8 cellular contexts compared by ENCODE assay signal in genomic region chr16:2151188-2152091, GRCh38. TPM values are rescaled to one million over a fixed set of nuclear protein-coding genes. Genes with fewer than 3 reads are reported as not detected.
DNase-seq lines count a peak whose midpoint lies in the region; ATAC-seq and TF ChIP-seq lines count a peak whose summit lies in the region.

No MANE protein-coding gene starts in this region.

- H3K4me3 ChIP-seq in naive thymus-derived CD4-positive, alpha-beta T cell (ENCODE audit: low read length): no peak overlapping the region

- H3K9me3 Mint-ChIP-seq in Calu3 (ENCODE audit: low read depth, unreplicated experiment) (no peaks in the 10 kb centered on the region), IgD-negative memory B cell (no peaks in the 10 kb centered on the region)
- H3K9me3 Mint-ChIP-seq in activated naive CD8-positive, alpha-beta T cell (ENCODE audit: low read depth): no peaks in the 10 kb centered on the region
- no peaks in the 10 kb centered on the region for H3K9me3 Mint-ChIP-seq in naive thymus-derived CD4-positive, alpha-beta T cell

- no peak for TF ChIP-seq CTCF in Calu3 (IDR thresholded peaks at IDR 0.05; ENCODE audit: unreplicated experiment)

- peaks cover 0 to 11% (median 0%) of the 10 kb centered on the region in 3 experiments for H3K36me3 ChIP-seq in naive thymus-derived CD4-positive, alpha-beta T cell (ENCODE audit: control insufficient read depth in 2 of 3, insufficient read depth in 3 of 3, low read length in 3 of 3)

- H3K4me1 Mint-ChIP-seq in Calu3 (ENCODE audit: low read depth, unreplicated experiment) (peaks cover 25% of the 10 kb centered on the region), IgD-negative memory B cell (peaks cover 13 to 35% (median 28%) of the 10 kb centered on the region in 3 donors)
- peaks cover 21% of the 10 kb centered on the region for H3K4me1 Mint-ChIP-seq in activated naive CD8-positive, alpha-beta T cell (ENCODE audit: low read depth)
- H3K4me1 Mint-ChIP-seq in naive thymus-derived CD4-positive, alpha-beta T cell: peaks cover 5 to 42% (median 33%) of the 10 kb centered on the region in 7 donors

- DNase-seq in Calu3 (no peak), globus pallidus (ENCODE audit: low spot score) (no peak)
- no peak for DNase-seq in naive thymus-derived CD4-positive, alpha-beta T cell

- H3K27ac Mint-ChIP-seq in Calu3 (ENCODE audit: unreplicated experiment) (peak overlapping the region; percentile 57), IgD-negative memory B cell (peak overlapping the region in 2 of 3 donors; percentile 16 to 23)
- H3K27ac Mint-ChIP-seq in activated naive CD8-positive, alpha-beta T cell: peak overlapping the region; percentile 73
- peak overlapping the region in 1 of 9 donors; percentile 17 for H3K27ac Mint-ChIP-seq in naive thymus-derived CD4-positive, alpha-beta T cell

- H3K4me3 Mint-ChIP-seq in Calu3 (ENCODE audit: low read depth, unreplicated experiment) (peak overlapping the region; percentile 89), IgD-negative memory B cell (peak overlapping the region; percentile 38 to 85 (median 77))
- peak overlapping the region; percentile 95 for H3K4me3 Mint-ChIP-seq in activated naive CD8-positive, alpha-beta T cell
- H3K4me3 Mint-ChIP-seq in naive thymus-derived CD4-positive, alpha-beta T cell: peak overlapping the region in 8 of 10 donors; percentile 27 to 99 (median 52)

- no peaks in the 10 kb centered on the region for H3K27me3 ChIP-seq in naive thymus-derived CD4-positive, alpha-beta T cell (ENCODE audit: control insufficient read depth in 2 of 2, insufficient read depth in 2 of 2, low read length in 2 of 2)

- no peaks in the 10 kb centered on the region for H3K9me3 ChIP-seq in naive thymus-derived CD4-positive, alpha-beta T cell (ENCODE audit: control insufficient read depth in 2 of 3, low read length in 3 of 3)

- CTCF ChIA-PET in Calu3 (lab: Charles Lee): interaction anchor here (0.6 kb wide), 1 partner anchor 21 kb away, joined by 3 read pairs; no protein-coding TSS in a partner anchor
- CTCF ChIA-PET in naive thymus-derived CD4-positive, alpha-beta T cell (lab: Charles Lee): interaction anchor here (0.6 to 2.0 kb wide), 3 partner anchors 11 to 156 kb away, joined by 3 to 6 read pairs (median 5); no protein-coding TSS in a partner anchor

- BruUV-seq in Calu3 (replicated peaks; lab: Mats Ljungman, UMichigan): no TSS peak

- peaks cover 24 to 55% of the 10 kb centered on the region in 2 donors for H3K4me1 ChIP-seq in naive thymus-derived CD4-positive, alpha-beta T cell (ENCODE audit: control insufficient read depth in 2 of 2, insufficient read depth in 2 of 2, low read length in 2 of 2)

- no peak overlapping the region for H3K27ac ChIP-seq in naive thymus-derived CD4-positive, alpha-beta T cell (ENCODE audit: low read depth, low read length)

- H3K27me3 Mint-ChIP-seq in Calu3 (ENCODE audit: unreplicated experiment) (peaks cover 13% of the 10 kb centered on the region), IgD-negative memory B cell (no peaks in the 10 kb centered on the region)
- H3K27me3 Mint-ChIP-seq in activated naive CD8-positive, alpha-beta T cell: no peaks in the 10 kb centered on the region
- peaks cover 0 to 3% (median 0%) of the 10 kb centered on the region in 5 donors for H3K27me3 Mint-ChIP-seq in naive thymus-derived CD4-positive, alpha-beta T cell

- ATAC-seq in naive thymus-derived CD4-positive, alpha-beta T cell: no peak
- ATAC-seq in GM21529 (IDR thresholded peaks at IDR 0.05; ENCODE audit: unreplicated experiment) (no peak), HG02981 (IDR thresholded peaks at IDR 0.05; ENCODE audit: unreplicated experiment) (no peak), GM18502 (IDR thresholded peaks at IDR 0.05; ENCODE audit: poor library complexity, unreplicated experiment) (no peak)

- intact Hi-C loops in Calu3 (cut with micrococcal nuclease; ENCODE audit: unreplicated experiment): no loop called here
- intact Hi-C loops in naive thymus-derived CD4-positive, alpha-beta T cell (cut with micrococcal nuclease): loop anchor here (2.0 to 10.0 kb wide), 3 partner anchors 289 to 657 kb away; partner anchors contain the start of genes NUBP2 (in 2 of the 2), SPSB3 (in 2 of the 2) and TELO2 (in 1 of the 2)

- H3K36me3 Mint-ChIP-seq in Calu3 (ENCODE audit: insufficient read depth, unreplicated experiment) (peaks cover 88% of the 10 kb centered on the region), IgD-negative memory B cell (peaks cover 2% of the 10 kb centered on the region)
- peaks cover 10% of the 10 kb centered on the region for H3K36me3 Mint-ChIP-seq in activated naive CD8-positive, alpha-beta T cell
- peaks cover 0 to 21% (median 0%) of the 10 kb centered on the region in 5 donors for H3K36me3 Mint-ChIP-seq in naive thymus-derived CD4-positive, alpha-beta T cell

- POLR2A ChIA-PET in naive thymus-derived CD4-positive, alpha-beta T cell (lab: Charles Lee): interaction anchor here (0.6 to 2.0 kb wide), 5 partner anchors 10 to 142 kb away, joined by 3 to 8 read pairs (median 3); partner anchors contain the start of gene PKD1

RNA-seq across cellular contexts. Expression of gene RAB26, which starts 3.0 kb away (rescaled TPM):
- 10.8 and 12.3 TPM in 2 replicates for total RNA-seq in Calu3 (2022)
- polyA plus RNA-seq in IgD-negative memory B cell: 0.41 TPM
- under 1 TPM in 1 of 5 experiments, not detected in 4; 0.86 TPM for total RNA-seq in naive thymus-derived CD4-positive, alpha-beta T cell
- under 1 TPM; 0.29 to 0.66 TPM for polyA plus RNA-seq in naive thymus-derived CD4-positive, alpha-beta T cell

RNA-seq across cellular contexts. Expression of gene TRAF7, which starts 4.1 kb away (rescaled TPM):
- 118 and 127 TPM in 2 replicates for total RNA-seq in Calu3 (2022)
- polyA plus RNA-seq in IgD-negative memory B cell: 7.0 TPM
- total RNA-seq in naive thymus-derived CD4-positive, alpha-beta T cell: 10 to 100 TPM; 30.0 to 58.3 (median 36.7) TPM
- 1 to 10 TPM; 4.8 to 6.8 TPM for polyA plus RNA-seq in naive thymus-derived CD4-positive, alpha-beta T cell

RNA-seq across cellular contexts. Expression of gene PKD1, which starts 15.7 kb away (rescaled TPM):
- 82.0 and 86.0 TPM in 2 replicates for total RNA-seq in Calu3 (2022)
- 7.4 TPM for polyA plus RNA-seq in IgD-negative memory B cell
- total RNA-seq in naive thymus-derived CD4-positive, alpha-beta T cell: 100 to 1,000 TPM in 2 of 5 experiments, 10 to 100 TPM in 3; 82.8 to 153 (median 98.3) TPM
- polyA plus RNA-seq in naive thymus-derived CD4-positive, alpha-beta T cell: 1 to 10 TPM; 4.9 to 9.8 TPM

RNA-seq across cellular contexts. Expression of gene CASKIN1, which starts 45.0 kb away (rescaled TPM):
- 1.4 and 2.6 TPM in 2 replicates for total RNA-seq in Calu3 (2022)
- polyA plus RNA-seq in IgD-negative memory B cell: not detected
- under 1 TPM in 1 of 5 experiments, not detected in 4; 0.19 TPM for total RNA-seq in naive thymus-derived CD4-positive, alpha-beta T cell
- polyA plus RNA-seq in naive thymus-derived CD4-positive, alpha-beta T cell: not detected

RNA-seq across cellular contexts. Expression of gene MLST8, which starts 53.8 kb away (rescaled TPM):
- total RNA-seq in Calu3 (2022): 58.0 and 59.7 TPM in 2 replicates
- 44.1 TPM for polyA plus RNA-seq in IgD-negative memory B cell
- 10 to 100 TPM; 25.1 to 41.2 (median 35.5) TPM for total RNA-seq in naive thymus-derived CD4-positive, alpha-beta T cell
- 10 to 100 TPM; 20.7 to 36.4 TPM for polyA plus RNA-seq in naive thymus-derived CD4-positive, alpha-beta T cell
